ENCODE assay signal across 15 cellular contexts in the genomic region with DNA sequence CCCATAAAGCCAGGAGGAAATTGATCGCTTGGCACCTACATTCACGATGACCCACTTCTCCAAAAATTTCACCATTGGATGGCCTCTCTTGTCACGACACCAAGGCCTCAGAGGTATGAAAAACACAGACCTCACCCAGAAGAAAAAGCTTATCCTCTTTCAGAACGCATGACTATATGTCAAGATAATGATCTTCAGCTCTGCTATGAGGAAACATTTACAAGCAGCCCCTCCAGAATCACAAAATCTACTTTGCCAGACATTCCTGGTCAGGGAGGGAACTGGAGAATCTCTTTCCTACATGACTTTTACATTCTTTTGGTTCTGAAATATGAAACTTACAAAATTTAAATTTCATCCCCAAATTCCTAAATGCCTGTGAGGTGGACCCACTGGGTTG.
"Had no signal": no experiment of that assay in that cellular context is flagged by ENCODE, and none has a peak within 500 bp of the region (broad histone marks: within the 10 kb centered on the region; RNA-seq: fewer than 3 reads in every experiment).

No MANE protein-coding gene starts in this region.

- H3K4me3 ChIP-seq: lower lobe of right lung, right atrium auricular region, tibial artery had no signal

- ATAC-seq: activated CD4-positive, CD25-positive, alpha-beta regulatory T cell treated with anti-CD3 and anti-CD28 coated beads, Interleukin-2, amount 50 U/mL, for 24 hours; activated T-cell treated with anti-CD3 and anti-CD28 coated beads, Interleukin-2, amount 50 U/mL, for 72 hours; lower lobe of right lung; naive thymus-derived CD4-positive, alpha-beta T cell; stimulated activated effector memory CD8-positive, alpha-beta T cell treated with anti-CD3 and anti-CD28 coated beads, Interleukin-12 subunit alpha, Interleukin-12 subunit beta, amount 100 ng/mL, for 72 hours had no signal

- DNase-seq: activated CD4-positive, alpha-beta memory T cell treated with anti-CD3 and anti-CD28 coated beads for 36 hours; activated CD8-positive, alpha-beta memory T cell treated with anti-CD3 and anti-CD28 coated beads, Interleukin-2, amount 50 U/mL, for 4 hours; activated gamma-delta T cell treated with Interleukin-2 at 50 U/mL for 16 hours; activated T-cell treated with anti-CD3 and anti-CD28 coated beads, Interleukin-2, amount 50 U/mL, for 72 hours; caudate nucleus; cortex of kidney; effector memory CD4-positive, alpha-beta T cell; hypothalamus; lower lobe of right lung; naive thymus-derived CD4-positive, alpha-beta T cell; SW 1271; tibial artery had no signal
